Comparison of ENCODE assay signal across 10 cellular contexts in the genomic region with DNA sequence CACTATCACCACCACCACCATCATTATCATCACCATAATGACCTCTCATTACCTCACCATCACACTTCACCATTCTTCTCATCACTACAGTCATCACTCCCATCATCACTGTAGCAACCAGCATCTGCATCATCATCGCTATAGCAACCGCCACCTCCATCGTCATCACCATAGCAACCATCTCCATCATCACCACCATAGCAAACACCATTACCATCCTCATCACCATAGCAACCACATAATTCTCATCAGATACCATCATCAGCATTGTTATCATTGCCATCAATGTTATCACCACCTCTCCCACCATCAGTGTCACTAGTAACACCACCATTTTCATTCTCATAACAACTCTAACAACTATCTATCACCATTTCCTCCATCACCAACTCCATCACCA.
"Had no signal": no experiment of that assay in that cellular context is flagged by ENCODE, and none has a peak within 500 bp of the region (broad histone marks: within the 10 kb centered on the region; RNA-seq: fewer than 3 reads in every experiment).

No MANE protein-coding gene starts in this region.

- DNase-seq: activated T-cell treated with anti-CD3 and anti-CD28 coated beads, Interleukin-2, amount 50 U/mL, for 48 hours; foreskin melanocyte; mammary epithelial cell; sigmoid colon; stimulated activated naive CD8-positive, alpha-beta T cell treated with anti-CD3 and anti-CD28 coated beads, Interleukin-15, Interleukin-2, amounts not matched to agents 100 U/mL and 50 U/mL, for 24 hours; testis; upper lobe of right lung had no signal

- H3K36me3 ChIP-seq: cardiac muscle cell, sigmoid colon, upper lobe of right lung had no signal

- H3K4me3 ChIP-seq: cardiac muscle cell, sigmoid colon, testis, upper lobe of right lung had no signal

- H3K9me3 ChIP-seq: testis, upper lobe of right lung had no signal

- H3K27ac Mint-ChIP-seq: nephron; T-helper 1 cell treated with Interleukin-12 subunit alpha and Interleukin-12 subunit beta and Interleukin-4 antibody, amounts not matched to agents 30 μg/mL and 1 μg/mL, for 36 hours had no signal

- H3K4me3 Mint-ChIP-seq: nephron; T-helper 1 cell treated with Interleukin-12 subunit alpha and Interleukin-12 subunit beta and Interleukin-4 antibody, amounts not matched to agents 30 μg/mL and 1 μg/mL, for 36 hours had no signal

- H3K9me3 Mint-ChIP-seq: T-helper 1 cell treated with Interleukin-12 subunit alpha and Interleukin-12 subunit beta and Interleukin-4 antibody, amounts not matched to agents 30 μg/mL and 1 μg/mL, for 36 hours had no signal

- H3K27ac ChIP-seq: cardiac muscle cell, sigmoid colon, testis, upper lobe of right lung had no signal

- H3K27me3 ChIP-seq: cardiac muscle cell, testis, upper lobe of right lung had no signal

- H3K4me1 ChIP-seq: sigmoid colon, testis, upper lobe of right lung had no signal

- ATAC-seq: stimulated activated naive CD8-positive, alpha-beta T cell treated with anti-CD3 and anti-CD28 coated beads, Interleukin-15, Interleukin-2, amounts not matched to agents 100 U/mL and 50 U/mL, for 24 hours; upper lobe of right lung had no signal
